16 cellular contexts compared by ENCODE assay signal in genomic region chr3:37132334-37132733, GRCh38.
"Had no signal": no experiment of that assay in that cellular context is flagged by ENCODE, and none has a peak within 500 bp of the region (broad histone marks: within the 10 kb centered on the region; RNA-seq: fewer than 3 reads in every experiment).

No MANE protein-coding gene starts in this region.

- H3K9me3 ChIP-seq: gastrocnemius medialis, heart left ventricle, upper lobe of right lung had no signal

- H3K27ac Mint-ChIP-seq: activated CD4-positive, alpha-beta memory T cell treated with anti-CD3 and anti-CD28 coated beads for 36 hours; activated CD8-positive, alpha-beta memory T cell treated with anti-CD3 and anti-CD28 coated beads, Interleukin-2, amount 10 ng/mL, durations not matched to agents 7 days and 5 days; memory B cell; natural killer cell treated with Interleukin-12 subunit alpha and Interleukin-12 subunit beta and Interleukin-15 and Interleukin-18, amount 100 ng/mL, for 72 hours; progenitor cell of endocrine pancreas; stimulated activated naive CD8-positive, alpha-beta T cell treated with anti-CD3 and anti-CD28 coated beads, Interleukin-15, Interleukin-2, amounts not matched to agents 100 ng/mL and 50 ng/mL, for 24 hours; T-cell had no signal

- DNase-seq: activated CD4-positive, alpha-beta memory T cell treated with anti-CD3 and anti-CD28 coated beads for 36 hours; activated CD8-positive, alpha-beta memory T cell treated with anti-CD3 and anti-CD28 coated beads, Interleukin-2, amount 10 ng/mL, durations not matched to agents 7 days and 5 days; activated effector memory CD4-positive, alpha-beta T cell treated with Interleukin-2 at 50 U/mL for 16 hours; activated naive CD4-positive, alpha-beta T cell treated with anti-CD3 and anti-CD28 coated beads, Interleukin-2, amount 50 U/mL, for 16 hours; activated T-cell treated with anti-CD3 and anti-CD28 coated beads, Interleukin-2, amount 50 U/mL, for 1 hour; effector CD4-positive, alpha-beta T cell; gastrocnemius medialis; heart left ventricle; T-cell; T1000; upper lobe of right lung had no signal

- H3K9me3 Mint-ChIP-seq: activated CD4-positive, alpha-beta memory T cell treated with anti-CD3 and anti-CD28 coated beads for 36 hours; memory B cell; natural killer cell treated with Interleukin-12 subunit alpha and Interleukin-12 subunit beta and Interleukin-15 and Interleukin-18, amount 100 ng/mL, for 72 hours; stimulated activated naive CD8-positive, alpha-beta T cell treated with anti-CD3 and anti-CD28 coated beads, Interleukin-15, Interleukin-2, amounts not matched to agents 100 ng/mL and 50 ng/mL, for 24 hours; T-cell had no signal

- H3K4me3 Mint-ChIP-seq: activated CD4-positive, alpha-beta memory T cell treated with anti-CD3 and anti-CD28 coated beads for 36 hours; activated CD8-positive, alpha-beta memory T cell treated with anti-CD3 and anti-CD28 coated beads, Interleukin-2, amount 10 ng/mL, durations not matched to agents 7 days and 5 days; memory B cell; natural killer cell treated with Interleukin-12 subunit alpha and Interleukin-12 subunit beta and Interleukin-15 and Interleukin-18, amount 100 ng/mL, for 72 hours; stimulated activated naive CD8-positive, alpha-beta T cell treated with anti-CD3 and anti-CD28 coated beads, Interleukin-15, Interleukin-2, amounts not matched to agents 100 ng/mL and 50 ng/mL, for 24 hours; T-cell had no signal

- H3K27ac ChIP-seq: SK-N-MC, upper lobe of right lung had no signal

- H3K4me3 ChIP-seq: gastrocnemius medialis, heart left ventricle, SK-N-MC, upper lobe of right lung had no signal

- H3K27me3 Mint-ChIP-seq: activated CD4-positive, alpha-beta memory T cell treated with anti-CD3 and anti-CD28 coated beads for 36 hours; activated CD8-positive, alpha-beta memory T cell treated with anti-CD3 and anti-CD28 coated beads, Interleukin-2, amount 10 ng/mL, durations not matched to agents 7 days and 5 days; memory B cell; natural killer cell treated with Interleukin-12 subunit alpha and Interleukin-12 subunit beta and Interleukin-15 and Interleukin-18, amount 100 ng/mL, for 72 hours; progenitor cell of endocrine pancreas; stimulated activated naive CD8-positive, alpha-beta T cell treated with anti-CD3 and anti-CD28 coated beads, Interleukin-15, Interleukin-2, amounts not matched to agents 100 ng/mL and 50 ng/mL, for 24 hours; T-cell had no signal

- ATAC-seq: activated CD8-positive, alpha-beta memory T cell treated with anti-CD3 and anti-CD28 coated beads, Interleukin-2, amount 10 ng/mL, durations not matched to agents 7 days and 5 days; gastrocnemius medialis; natural killer cell treated with Interleukin-12 subunit alpha and Interleukin-12 subunit beta and Interleukin-15 and Interleukin-18, amount 100 ng/mL, for 72 hours; T-cell; upper lobe of right lung had no signal

- H3K27me3 ChIP-seq: gastrocnemius medialis, heart left ventricle, upper lobe of right lung had no signal

- H3K36me3 ChIP-seq: gastrocnemius medialis, upper lobe of right lung had no signal
